ENCODE assay signal across 1 cellular context in the genomic region with DNA sequence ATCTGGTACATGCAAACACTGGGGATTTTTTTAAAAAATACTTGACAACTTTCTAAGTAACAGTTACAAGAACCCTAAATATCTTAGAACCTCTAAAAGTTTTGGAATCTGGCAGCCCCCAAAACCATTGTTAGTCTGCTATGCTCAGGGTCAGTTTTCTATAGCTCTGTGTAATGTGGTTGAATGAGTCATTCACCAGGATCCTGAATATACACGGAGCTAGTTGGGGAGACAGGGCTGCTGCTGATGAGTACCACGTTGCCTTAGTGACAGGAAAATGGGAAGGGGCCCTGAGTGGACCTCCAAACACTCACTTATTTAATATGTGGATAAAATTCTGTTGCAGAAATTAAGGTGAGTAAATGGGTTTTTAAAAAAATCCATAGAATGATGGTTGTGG.
TF ChIP-seq lines count a peak whose summit lies in the region.

No MANE protein-coding gene starts in this region.

TF ChIP-seq in endothelial cell of umbilical vein, 7 proteins besides CTCF, POLR2A, EP300 and RAD21:
- no peak for TF ChIP-seq POLR2AphosphoS5 (IDR thresholded peaks at IDR 0.05; ENCODE audit: insufficient read depth, low read depth, low read length)
- TF ChIP-seq FOS (IDR thresholded peaks at IDR 0.05; ENCODE audit: borderline replicate concordance, insufficient read depth, low read length) = peak; percentile 91
- TF ChIP-seq, protein P1, sequence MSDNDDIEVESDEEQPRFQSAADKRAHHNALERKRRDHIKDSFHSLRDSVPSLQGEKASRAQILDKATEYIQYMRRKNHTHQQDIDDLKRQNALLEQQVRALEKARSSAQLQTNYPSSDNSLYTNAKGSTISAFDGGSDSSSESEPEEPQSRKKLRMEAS (IDR thresholded peaks at IDR 0.05; ENCODE audit: insufficient read depth, insufficient read length) = no peak
- no peak for TF ChIP-seq GATA2 (IDR thresholded peaks at IDR 0.05; ENCODE audit: insufficient read depth, insufficient read length, low read depth, low read length)
- TF ChIP-seq MYC (IDR thresholded peaks at IDR 0.05; ENCODE audit: low read depth, low read length) = no peak
- TF ChIP-seq EZH2 (IDR thresholded peaks at IDR 0.05; ENCODE audit: borderline replicate concordance, low read depth, low read length, severe bottlenecking) = no peak
- TF ChIP-seq JUN (IDR thresholded peaks at IDR 0.05; ENCODE audit: borderline replicate concordance, insufficient read depth, insufficient read length, low read depth) = peak; percentile 80
